26 cellular contexts compared by ENCODE assay signal in genomic region chr9:98815552-98815951, GRCh38. TPM values are rescaled to one million over a fixed set of nuclear protein-coding genes. Genes with fewer than 3 reads are reported as not detected.
DNase-seq lines count a peak whose midpoint lies in the region; ATAC-seq, FAIRE-seq and TF ChIP-seq lines count a peak whose summit lies in the region.
"Had no signal": no experiment of that assay in that cellular context is flagged by ENCODE, and none has a peak within 500 bp of the region (broad histone marks: within the 10 kb centered on the region; RNA-seq: fewer than 3 reads in every experiment).

No MANE protein-coding gene starts in this region.

- no peak for DNase-seq in A549 (ENCODE audit: low read depth in 1 of 2, low spot score in 1 of 2)
- DNase-seq in K562 (ENCODE audit: extremely low read depth in 1 of 4, low spot score in 3 of 4), result no peak
- no peak for DNase-seq in frontal cortex (ENCODE audit: low spot score in 2 of 2)
- no peak for DNase-seq in ACHN
- DNase-seq in activated CD4-positive, alpha-beta T cell treated with anti-CD3 and anti-CD28 coated beads, Interleukin-2, amount 50 U/mL, for 1 hour, result no peak
- no peak for DNase-seq in AG08396 (ENCODE audit: low spot score)
- DNase-seq: BE2C; C1 segment of cervical spinal cord; CD4-positive, alpha-beta memory T cell; CD4-positive, CD25-positive, alpha-beta regulatory T cell; CD8-positive, alpha-beta memory T cell; COR-L47; DMS 273 treated with DMSO at 0.1 percent for 48 hours; DMS153; DMS53; DMS79; DND-41; EL; GDM1 had no signal

- H3K9me3 ChIP-seq in A549 (peaks cover 8% of the 10 kb centered on the region; the same call in 1 of the 3 replicates), K562 (replicated peaks; ENCODE audit: control insufficient read depth, insufficient read depth, low read depth, low read length) (peaks cover 2% of the 10 kb centered on the region; the same call in 1 of the 2 replicates)
- H3K9me3 ChIP-seq: BE2C had no signal

- CTCF ChIA-PET in A549 (lab: Yijun Ruan, JAX), result no interaction called here
- CTCF ChIA-PET in K562 (lab: Yijun Ruan, JAX; ENCODE audit: low intra/inter-chr PET ratio), result interaction anchor here (0.7 kb wide), 1 partner anchor 148 kb away, joined by 8 read pairs; no protein-coding TSS in a partner anchor

- peaks cover 8% of the 10 kb centered on the region for H3K4me1 ChIP-seq in A549
- peaks cover 0 to 14% of the 10 kb centered on the region in 2 experiments; a peak in 4 of 5 replicates for H3K4me1 ChIP-seq in K562 (replicated peaks in 1 of 2; ENCODE audit: control insufficient read depth in 2 of 2, insufficient read depth in 2 of 2, low read length in 2 of 2)
- H3K4me1 ChIP-seq: BE2C, BLaER1 had no signal

- H3K4me3 ChIP-seq in A549 (no peak overlapping the region), K562 (no peak overlapping the region)
- H3K4me3 ChIP-seq: BLaER1, GM12878 had no signal

- no peak overlapping the region for H3K27ac ChIP-seq in A549
- H3K27ac ChIP-seq in K562 (ENCODE audit: extremely low read depth, low read depth, low read length), result no peak overlapping the region
- peak overlapping the region; percentile 24 for H3K27ac ChIP-seq in temporal lobe (ENCODE audit: low read depth, low read length)
- H3K27ac ChIP-seq: 22Rv1, BLaER1 had no signal

- BruUV-seq in K562 (replicated peaks; lab: Mats Ljungman, UMichigan), result no TSS peak

- H4K20me1 ChIP-seq in K562 (replicated peaks; ENCODE audit: control insufficient read depth, insufficient read depth, low read length), result no peaks in the 10 kb centered on the region
- H4K20me1 ChIP-seq: BLaER1 had no signal

- H3K79me2 ChIP-seq in K562 (ENCODE audit: control insufficient read depth, insufficient read depth, low read length), result peaks cover 23% of the 10 kb centered on the region

- no peaks in the 10 kb centered on the region for H3K9me1 ChIP-seq in K562 (ENCODE audit: control insufficient read depth, insufficient read depth, low read length)

- TF ChIP-seq POLR2A in A549 (IDR thresholded peaks at IDR 0.05; ENCODE audit: low read length), result no peak
- TF ChIP-seq POLR2A in K562 (conservative IDR thresholded peaks at IDR 0.05), result no peak

- FAIRE-seq in A549 (lab: Jason Lieb, UNC), result no peak
- no peak for FAIRE-seq in K562 (lab: Jason Lieb, UNC)
- FAIRE-seq in frontal cortex (lab: Jason Lieb, UNC), result peak; percentile 19
- FAIRE-seq: GM12878, GM12892, GM18507 had no signal

- H3K9ac ChIP-seq in K562 (ENCODE audit: insufficient read depth in 1 of 2, low read depth in 2 of 2, low read length in 2 of 2), result no peak overlapping the region
- H3K9ac ChIP-seq: BLaER1 had no signal

- POLR2A ChIA-PET in A549 (lab: Yijun Ruan, JAX) (no interaction called here), K562 (lab: Yijun Ruan, JAX) (no interaction called here)

- no peak overlapping the region for H3K4me2 ChIP-seq in A549
- no peak overlapping the region for H3K4me2 ChIP-seq in K562 (ENCODE audit: insufficient read depth, low read length)
- H3K4me2 ChIP-seq: BLaER1 had no signal

- no peaks in the 10 kb centered on the region for H3K27me3 ChIP-seq in K562 (ENCODE audit: control insufficient read depth in 2 of 2, insufficient read depth in 2 of 2, low read length in 2 of 2)
- H3K27me3 ChIP-seq: BE2C, BLaER1 had no signal

- in situ Hi-C loops in K562 (cut with MboI), result no loop called here
- in situ Hi-C loops in ACHN (cut with HindIII; ENCODE audit: low pct_ligation_motif_present, low pct_unique_long_range_greater_than_20kb, low sequenced_read_pairs), result no loop called here

- TF ChIP-seq CTCF in A549 (IDR thresholded peaks at IDR 0.05) (no peak), K562 (IDR thresholded peaks at IDR 0.05 in 2 of 3, conservative IDR thresholded peaks at IDR 0.05 in 1 of 3; ENCODE audit: insufficient read depth in 2 of 3, low read depth in 1 of 3, low read length in 3 of 3) (no peak)

- peaks cover 32% of the 10 kb centered on the region; the same call in 2 of the 3 replicates for H3K36me3 ChIP-seq in K562 (ENCODE audit: control insufficient read depth, insufficient read depth, low read length)
- H3K36me3 ChIP-seq: BE2C had no signal

- TF ChIP-seq RAD21 in A549 (conservative IDR thresholded peaks at IDR 0.05 in 1 of 2, IDR thresholded peaks at IDR 0.05 in 1 of 2) (no peak), K562 (CRISPR knock-in tag; conservative IDR thresholded peaks at IDR 0.05 in 1 of 2, IDR thresholded peaks at IDR 0.05 in 1 of 2) (no peak)

- no peak for TF ChIP-seq EP300 in A549 (IDR thresholded peaks at IDR 0.05)
- no peak for TF ChIP-seq EP300 in K562 (IDR thresholded peaks at IDR 0.05; ENCODE audit: low read length)

- H2AFZ ChIP-seq in K562 (ENCODE audit: low read depth, low read length), result no peak overlapping the region

- WGBS in A549 (ENCODE audit: missing lambda C conversion rate), result 77% methylated on average over 4 of the region's 4 CpGs
- 92% methylated on average over 4 of the region's 4 CpGs for WGBS in K562 (ENCODE audit: insufficient coverage, low coverage, missing lambda C conversion rate)

- ATAC-seq in A549 (no peak), K562 (no peak)
- ATAC-seq: GM12878 had no signal

- intact Hi-C loops in K562 (cut with micrococcal nuclease), result no loop called here

TF ChIP-seq in A549, 52 proteins besides CTCF, POLR2A, EP300 and RAD21:
- peak; percentile 13 for TF ChIP-seq MAFK (IDR thresholded peaks at IDR 0.05; ENCODE audit: partially characterized antibody)
- no peak for TF ChIP-seq ZFP36 (IDR thresholded peaks at IDR 0.05; ENCODE audit: borderline replicate concordance, partially characterized antibody)

TF ChIP-seq in K562, 482 proteins besides CTCF, POLR2A, EP300 and RAD21 (continues in another document):
- TF ChIP-seq SMARCB1 (IDR thresholded peaks at IDR 0.05; ENCODE audit: insufficient read length, low read depth), result no peak

RNA-seq across cellular contexts. Expression of gene GALNT12, which starts 8.1 kb away (rescaled TPM):
- polyA plus RNA-seq in A549 (2011; rRNA removed) (7.3 and 7.7 TPM in 2 replicates), A549 (2017; fragmentation: RNase III; extraction: RNeasy Plus Mini Kit Qiagen cat#74134 plus additional on column Dnase treatment) (2.6 to 3.2 TPM (median 3.0 TPM) in 3 replicates), K562 (2011; rRNA removed) (82.9 and 86.6 TPM in 2 replicates), K562 (2014; fragmentation: Illumina TruSeq; extraction: Trizol) (42.4 and 45.3 TPM in 2 replicates), K562 (2014; fragmentation: Nextera tagmentation; extraction: Ambion mirVana) (10 to 100 TPM; 29.7 to 33.7 TPM), K562 (2014; rRNA removed) (45.6 and 49.4 TPM in 2 replicates)
- 1.9 and 2.2 TPM in 2 replicates for polyA plus RNA-seq in A549 (2012; cell fraction: cytosol; rRNA removed)
- polyA plus RNA-seq in A549 (2012; cell fraction: nucleus; rRNA removed), result 4.3 and 5.3 TPM in 2 replicates
- polyA minus RNA-seq in A549 (2011; rRNA and poly(A)+ RNA removed), result 3.3 and 3.4 TPM in 2 replicates
- total RNA-seq in K562 (2011; cell fraction: chromatin; rRNA removed; ENCODE audit: low replicate concordance), result 99.2 and 173 TPM in 2 replicates
- total RNA-seq in K562 (2011; cell fraction: nucleolus; rRNA removed), result 75.7 and 81.2 TPM in 2 replicates
- total RNA-seq in K562 (2011; cell fraction: nucleoplasm; rRNA removed), result 101 and 122 TPM in 2 replicates
- total RNA-seq in K562 (2014; rRNA removed) (36.3 and 39.1 TPM in 2 replicates), K562 (2014; rRNA removed; fragmentation: Illumina TruSeq; extraction: Trizol) (44.2 and 51.1 TPM in 2 replicates), K562 (2015; rRNA removed; fragmentation: Illumina TruSeq; extraction: Trizol) (43.6 and 46.8 TPM in 2 replicates), K562 (2021) (38.1 and 39.3 TPM in 2 replicates), frontal cortex (0.82 TPM), temporal lobe (3.2 TPM)
- polyA plus RNA-seq in K562 (2011; cell fraction: cytosol; rRNA removed), result 28.4 and 41.1 TPM in 2 replicates
- 163 and 207 TPM in 2 replicates for polyA plus RNA-seq in K562 (2011; cell fraction: nucleus; rRNA removed)
- polyA plus RNA-seq in K562 (2012), result 37.8 and 58.5 TPM in 2 replicates
- 35.3 and 36.9 TPM in 2 replicates for polyA minus RNA-seq in K562 (2011; rRNA and poly(A)+ RNA removed)
- 12.0 and 15.8 TPM in 2 replicates for polyA minus RNA-seq in K562 (2011; cell fraction: cytosol; rRNA and poly(A)+ RNA removed)
- 32.7 and 49.1 TPM in 2 replicates for polyA minus RNA-seq in K562 (2011; cell fraction: nucleus; rRNA and poly(A)+ RNA removed)
- polyA plus RNA-seq: CD14-positive monocyte had no signal

RNA-seq across cellular contexts. Expression of gene ANKS6, which starts 19.2 kb away (rescaled TPM):
- polyA plus RNA-seq in A549 (2011; rRNA removed) (15.2 and 17.7 TPM in 2 replicates), A549 (2017; fragmentation: RNase III; extraction: RNeasy Plus Mini Kit Qiagen cat#74134 plus additional on column Dnase treatment) (14.4 to 16.3 TPM (median 14.7 TPM) in 3 replicates), K562 (2011; rRNA removed) (46.5 and 50.7 TPM in 2 replicates), K562 (2014; fragmentation: Illumina TruSeq; extraction: Trizol) (36.9 and 41.8 TPM in 2 replicates), K562 (2014; fragmentation: Nextera tagmentation; extraction: Ambion mirVana) (10 to 100 TPM in 1 of 2 experiments, 1 to 10 TPM in 1; 9.9 to 11.8 TPM), K562 (2014; rRNA removed) (68.8 and 74.3 TPM in 2 replicates)
- 38.5 and 39.6 TPM in 2 replicates for polyA plus RNA-seq in A549 (2012; cell fraction: cytosol; rRNA removed)
- polyA plus RNA-seq in A549 (2012; cell fraction: nucleus; rRNA removed), result 58.3 and 75.1 TPM in 2 replicates
- polyA minus RNA-seq in A549 (2011; rRNA and poly(A)+ RNA removed), result 15.6 and 21.6 TPM in 2 replicates
- total RNA-seq in K562 (2011; cell fraction: chromatin; rRNA removed; ENCODE audit: low replicate concordance), result 68.9 and 115 TPM in 2 replicates
- 69.9 and 73.9 TPM in 2 replicates for total RNA-seq in K562 (2011; cell fraction: nucleolus; rRNA removed)
- 65.8 and 76.9 TPM in 2 replicates for total RNA-seq in K562 (2011; cell fraction: nucleoplasm; rRNA removed)
- total RNA-seq in K562 (2014; rRNA removed) (46.3 and 64.7 TPM in 2 replicates), K562 (2014; rRNA removed; fragmentation: Illumina TruSeq; extraction: Trizol) (25.4 and 28.5 TPM in 2 replicates), K562 (2015; rRNA removed; fragmentation: Illumina TruSeq; extraction: Trizol) (30.1 and 31.9 TPM in 2 replicates), K562 (2021) (72.2 and 74.5 TPM in 2 replicates), frontal cortex (2.4 TPM), temporal lobe (3.4 TPM)
- 43.5 and 86.7 TPM in 2 replicates for polyA plus RNA-seq in K562 (2011; cell fraction: cytosol; rRNA removed)
- 120 and 181 TPM in 2 replicates for polyA plus RNA-seq in K562 (2011; cell fraction: nucleus; rRNA removed)
- polyA plus RNA-seq in K562 (2012), result 43.7 and 44.2 TPM in 2 replicates
- 27.0 and 35.5 TPM in 2 replicates for polyA minus RNA-seq in K562 (2011; rRNA and poly(A)+ RNA removed)
- polyA minus RNA-seq in K562 (2011; cell fraction: cytosol; rRNA and poly(A)+ RNA removed), result 29.9 and 31.2 TPM in 2 replicates
- polyA minus RNA-seq in K562 (2011; cell fraction: nucleus; rRNA and poly(A)+ RNA removed), result 31.0 and 35.3 TPM in 2 replicates

Comparison
In these comparisons a context has a peak if more than half of its experiments do, and no peak if none do; other contexts are left out.
1. Of the 35 proteins assayed by ChIP-seq in both K562 and A549: peak only in K562: none; only in A549: MAFK; in both: none; in neither: 34.